ENCODE assay signal across 8 cellular contexts in genomic region chr10:73920084-73920483, GRCh38. TPM values are rescaled to one million over a fixed set of nuclear protein-coding genes. Genes with fewer than 3 reads are reported as not detected.
DNase-seq lines count a peak whose midpoint lies in the region; ATAC-seq and TF ChIP-seq lines count a peak whose summit lies in the region.

No MANE protein-coding gene starts in this region.

- H3K4me2 ChIP-seq in DND-41 (ENCODE audit: insufficient read depth, low read length): no peak overlapping the region

- no peak overlapping the region for H3K9ac ChIP-seq in DND-41 (ENCODE audit: low read depth, low read length)

- H3K9me3 ChIP-seq in DND-41 (ENCODE audit: insufficient read depth, low read length, severe bottlenecking): no peaks in the 10 kb centered on the region

- peaks cover 30% of the 10 kb centered on the region for H3K4me1 ChIP-seq in DND-41 (ENCODE audit: insufficient read depth, low read length)

- no peak for TF ChIP-seq CTCF in DND-41 (IDR thresholded peaks at IDR 0.05; ENCODE audit: borderline replicate concordance, extremely low read depth, low read length, poor library complexity, severe bottlenecking)

- no peak overlapping the region for H3K4me3 ChIP-seq in DND-41 (ENCODE audit: low read depth in 1 of 2, low read length in 2 of 2)

- 0 out of 2 replicates have a peak overlapping the region, but pooled peaks have one; percentile 15 for H2AFZ ChIP-seq in DND-41 (ENCODE audit: low read depth, low read length)

- peak overlapping the region; percentile 18; the same call in 1 of the 2 replicates for H3K27ac ChIP-seq in DND-41 (ENCODE audit: low read length)

- ATAC-seq in DND-41 (ENCODE audit: insufficient read depth, low read depth): peak; percentile 45

- H3K79me2 ChIP-seq in DND-41 (ENCODE audit: insufficient read depth, low read length): no peaks in the 10 kb centered on the region

- H3K27me3 ChIP-seq in DND-41 (ENCODE audit: insufficient read depth, low read length, poor library complexity): peaks cover 4% of the 10 kb centered on the region

- H4K20me1 ChIP-seq in DND-41 (ENCODE audit: insufficient read depth, low read length): no peaks in the 10 kb centered on the region

- no peaks in the 10 kb centered on the region for H3K36me3 ChIP-seq in DND-41 (ENCODE audit: insufficient read depth, low read length)

- DNase-seq in DND-41 (peak; percentile 28), Kasumi-1 (lab: John Stamatoyannopoulos, UW) (peak; percentile 96), cerebellar cortex (ENCODE audit: low spot score) (peak; percentile 52), myocyte (ENCODE audit: low read depth) (peak; percentile 87), NCI-H1048 (lab: John Stamatoyannopoulos, UW) (no peak), NCI-H2227 (lab: John Stamatoyannopoulos, UW; ENCODE audit: unreplicated experiment) (no peak), NCI-H146 (lab: John Stamatoyannopoulos, UW) (no peak)
- DNase-seq in effector CD8-positive, alpha-beta T cell (lab: John Stamatoyannopoulos, UW): no peak

RNA-seq across cellular contexts. Expression of gene PLAU, which starts 9.2 kb away (rescaled TPM):
- 154 and 166 TPM in 2 replicates for total RNA-seq in myocyte
- polyA plus RNA-seq in myocyte (2012): 336 TPM

RNA-seq across cellular contexts. Expression of gene CAMK2G, which starts 45.7 kb away (rescaled TPM):
- total RNA-seq in myocyte: 32.4 and 32.8 TPM in 2 replicates
- polyA plus RNA-seq in myocyte (2012): 38.8 TPM

Comparison
In these comparisons a context has a peak if more than half of its experiments do, and no peak if none do; other contexts are left out.
1. DNase-seq: peak in DND-41 (single experiment), Kasumi-1 (2 of 2), cerebellar cortex (single experiment) and myocyte (single experiment); none in NCI-H1048 (single experiment), effector CD8-positive, alpha-beta T cell (single experiment), NCI-H2227 (single experiment) and NCI-H146 (single experiment).